Comparison of ENCODE assay signal across 10 cellular contexts in genomic region chr12:132601171-132601883, GRCh38. TPM values are rescaled to one million over a fixed set of nuclear protein-coding genes. Genes with fewer than 3 reads are reported as not detected.
DNase-seq lines count a peak whose midpoint lies in the region; ATAC-seq and TF ChIP-seq lines count a peak whose summit lies in the region.
"Had no signal": no experiment of that assay in that cellular context is flagged by ENCODE, and none has a peak within 500 bp of the region (broad histone marks: within the 10 kb centered on the region; RNA-seq: fewer than 3 reads in every experiment).

No MANE protein-coding gene starts in this region.

- peaks cover 5% of the 10 kb centered on the region for H3K9me3 Mint-ChIP-seq in Calu3 (ENCODE audit: low read depth, unreplicated experiment)
- peaks cover 0 to 3% (median 0%) of the 10 kb centered on the region in 11 donors for H3K9me3 Mint-ChIP-seq in naive thymus-derived CD4-positive, alpha-beta T cell

- H3K4me1 ChIP-seq in ACC112 (ENCODE audit: control insufficient read depth, insufficient read depth, low read length, unreplicated experiment): peaks cover 9% of the 10 kb centered on the region
- peaks cover 0 to 10% of the 10 kb centered on the region in 2 donors for H3K4me1 ChIP-seq in ascending aorta
- H3K4me1 ChIP-seq in naive thymus-derived CD4-positive, alpha-beta T cell (ENCODE audit: control insufficient read depth in 2 of 2, insufficient read depth in 2 of 2, low read length in 2 of 2): peaks cover 5 to 6% of the 10 kb centered on the region in 2 donors

- peaks cover 6% of the 10 kb centered on the region for H3K36me3 Mint-ChIP-seq in Calu3 (ENCODE audit: insufficient read depth, unreplicated experiment)
- peaks cover 0 to 4% (median 0%) of the 10 kb centered on the region in 5 donors for H3K36me3 Mint-ChIP-seq in naive thymus-derived CD4-positive, alpha-beta T cell

- H3K9me3 ChIP-seq in ascending aorta: no peaks in the 10 kb centered on the region
- H3K9me3 ChIP-seq in naive thymus-derived CD4-positive, alpha-beta T cell (ENCODE audit: control insufficient read depth in 2 of 3, low read length in 3 of 3): no peaks in the 10 kb centered on the region

- H2AFZ ChIP-seq in ACC112 (ENCODE audit: low read length, unreplicated experiment): peak overlapping the region; percentile 95

- BruUV-seq in Calu3 (replicated peaks; lab: Mats Ljungman, UMichigan): no TSS peak

- peak overlapping the region; percentile 86 for H3K4me3 ChIP-seq in ACC112 (ENCODE audit: low read depth, low read length)
- H3K4me3 ChIP-seq in ascending aorta: peak overlapping the region; percentile 47 to 62
- peak overlapping the region; percentile 48 for H3K4me3 ChIP-seq in naive thymus-derived CD4-positive, alpha-beta T cell (ENCODE audit: low read length)

- H3K4me1 Mint-ChIP-seq in Calu3 (ENCODE audit: low read depth, unreplicated experiment): peaks cover 18% of the 10 kb centered on the region
- H3K4me1 Mint-ChIP-seq in naive thymus-derived CD4-positive, alpha-beta T cell: peaks cover 13 to 33% (median 26%) of the 10 kb centered on the region in 7 donors

- H3K27me3 Mint-ChIP-seq in Calu3 (ENCODE audit: unreplicated experiment): peaks cover 95% of the 10 kb centered on the region
- peaks cover 28 to 60% (median 41%) of the 10 kb centered on the region in 5 donors for H3K27me3 Mint-ChIP-seq in naive thymus-derived CD4-positive, alpha-beta T cell

- DNase-seq in Calu3: no peak
- DNase-seq in ascending aorta (ENCODE audit: low spot score in 2 of 2): no peak
- DNase-seq in naive thymus-derived CD4-positive, alpha-beta T cell: no peak
- no peak for DNase-seq in cerebellum (ENCODE audit: low spot score)
- no peak for DNase-seq in middle frontal gyrus (ENCODE audit: extremely low spot score, low spot score)
- DNase-seq in OCI-M1 (lab: John Stamatoyannopoulos, UW): no peak
- DNase-seq: cortex of kidney had no signal

- H3K4me3 Mint-ChIP-seq in Calu3 (ENCODE audit: low read depth, unreplicated experiment): peak overlapping the region; percentile 56
- H3K4me3 Mint-ChIP-seq in naive thymus-derived CD4-positive, alpha-beta T cell: peak overlapping the region; percentile 70 to 98 (median 80)

- H3K79me2 ChIP-seq in ACC112 (ENCODE audit: control insufficient read depth, insufficient read depth, low read length, unreplicated experiment): no peaks in the 10 kb centered on the region

- H3K27me3 ChIP-seq in ACC112 (ENCODE audit: insufficient read depth, low read length) (peaks cover 35% of the 10 kb centered on the region), ascending aorta (no peaks in the 10 kb centered on the region)
- H3K27me3 ChIP-seq in naive thymus-derived CD4-positive, alpha-beta T cell (ENCODE audit: control insufficient read depth in 2 of 2, insufficient read depth in 2 of 2, low read length in 2 of 2): no peaks in the 10 kb centered on the region

- no peak overlapping the region for H3K27ac Mint-ChIP-seq in Calu3 (ENCODE audit: unreplicated experiment)
- peak overlapping the region in 4 of 9 donors; percentile 13 to 85 (median 67) for H3K27ac Mint-ChIP-seq in naive thymus-derived CD4-positive, alpha-beta T cell

- ATAC-seq in naive thymus-derived CD4-positive, alpha-beta T cell: no peak
- no peak for ATAC-seq in HG03439 (IDR thresholded peaks at IDR 0.05; ENCODE audit: unreplicated experiment)

- no peak overlapping the region for H3K27ac ChIP-seq in ACC112 (ENCODE audit: low read depth, low read length)
- no peak overlapping the region for H3K27ac ChIP-seq in ascending aorta
- H3K27ac ChIP-seq in naive thymus-derived CD4-positive, alpha-beta T cell (ENCODE audit: low read depth, low read length): no peak overlapping the region

- POLR2A ChIA-PET in naive thymus-derived CD4-positive, alpha-beta T cell (lab: Charles Lee): no interaction called here

- intact Hi-C loops in Calu3 (cut with micrococcal nuclease; ENCODE audit: unreplicated experiment): no loop called here
- intact Hi-C loops in ascending aorta (cut with DNase I): no loop called here
- intact Hi-C loops in naive thymus-derived CD4-positive, alpha-beta T cell (cut with micrococcal nuclease): no loop called here

- CTCF ChIA-PET in Calu3 (lab: Charles Lee): interaction anchor here (0.6 to 0.8 kb wide), 2 partner anchors 41 to 167 kb away, joined by 3 to 4 read pairs; no protein-coding TSS in a partner anchor
- CTCF ChIA-PET in naive thymus-derived CD4-positive, alpha-beta T cell (lab: Charles Lee): no interaction called here

- H3K36me3 ChIP-seq in ACC112 (ENCODE audit: insufficient read depth, low read length) (no peaks in the 10 kb centered on the region), ascending aorta (no peaks in the 10 kb centered on the region)
- no peaks in the 10 kb centered on the region for H3K36me3 ChIP-seq in naive thymus-derived CD4-positive, alpha-beta T cell (ENCODE audit: control insufficient read depth in 2 of 3, insufficient read depth in 3 of 3, low read length in 3 of 3)

- TF ChIP-seq CTCF in Calu3 (IDR thresholded peaks at IDR 0.05; ENCODE audit: unreplicated experiment) (no peak), ascending aorta (IDR thresholded peaks at IDR 0.05) (no peak)

RNA-seq across cellular contexts. Expression of gene LRCOL1, which starts 9.1 kb away (rescaled TPM):
- total RNA-seq in Calu3 (2022): not detected in 2 replicates
- not detected for total RNA-seq in ascending aorta
- not detected for total RNA-seq in naive thymus-derived CD4-positive, alpha-beta T cell
- not detected for polyA plus RNA-seq in naive thymus-derived CD4-positive, alpha-beta T cell
- total RNA-seq in cerebellum: not detected
- total RNA-seq: glomerular endothelial cell had no signal

RNA-seq across cellular contexts. Expression of gene P2RX2, which starts 17.2 kb away (rescaled TPM):
- total RNA-seq in Calu3 (2022) (not detected in 2 replicates), ascending aorta (not detected), cerebellum (not detected)
- under 1 TPM in 1 of 5 experiments, not detected in 4; 0.32 TPM for total RNA-seq in naive thymus-derived CD4-positive, alpha-beta T cell
- not detected for polyA plus RNA-seq in naive thymus-derived CD4-positive, alpha-beta T cell
- total RNA-seq: glomerular endothelial cell had no signal
